Comparison of ENCODE assay signal across 32 cellular contexts in the genomic region with DNA sequence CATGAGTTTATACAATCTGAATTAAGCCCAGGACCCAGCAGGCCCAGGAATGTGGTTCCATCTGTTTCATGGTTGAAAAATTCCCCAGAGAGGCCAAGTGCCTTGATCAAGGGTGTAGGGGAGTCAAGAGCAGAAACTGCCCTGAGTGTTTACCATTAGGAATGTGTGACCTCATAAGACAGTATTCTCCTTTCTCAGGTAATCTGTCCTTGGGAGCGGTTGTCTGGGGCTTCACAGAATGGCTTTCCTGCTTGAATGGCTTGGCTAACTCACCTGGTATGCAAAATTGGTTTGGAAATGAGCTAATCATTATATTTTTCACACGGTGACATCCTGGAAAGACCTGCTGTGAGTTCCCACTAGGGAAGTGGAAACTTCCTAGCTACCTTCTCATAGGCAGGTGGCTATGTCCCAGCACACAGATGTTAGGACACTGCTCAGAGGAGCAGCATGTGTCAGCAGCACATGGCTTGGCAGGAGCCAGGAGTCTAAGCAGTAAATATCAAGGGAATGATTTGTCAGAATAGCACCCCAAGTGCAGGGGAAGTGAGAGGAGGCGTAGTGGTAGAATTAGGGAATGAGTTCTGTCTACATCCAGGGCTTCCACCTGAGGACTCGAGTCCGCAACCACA. TPM values are rescaled to one million over a fixed set of nuclear protein-coding genes. Genes with fewer than 3 reads are reported as not detected.
A peak's percentile ranks its signal among the peaks of the same experiment; 100 is the strongest.
DNase-seq lines count a peak whose midpoint lies in the region; ATAC-seq and TF ChIP-seq lines count a peak whose summit lies in the region.
"Had no signal": no experiment of that assay in that cellular context is flagged by ENCODE, and none has a peak within 500 bp of the region (broad histone marks: within the 10 kb centered on the region; RNA-seq: fewer than 3 reads in every experiment).

No MANE protein-coding gene starts in this region.

- H3K4me3 ChIP-seq in cardiac muscle cell (no peak overlapping the region), psoas muscle (no peak overlapping the region)
- H3K4me3 ChIP-seq: coronary artery, GM23338, prostate gland had no signal

- ATAC-seq in Right ventricle myocardium inferior = no peak
- ATAC-seq in psoas muscle = peak; percentile 83 to 95 (median 92)
- ATAC-seq: GM23338; stimulated activated memory B cell treated with anti-CD40 and anti-IgM and Interleukin-4, amounts not matched to agents 10 μg/mL and 1 μg/mL and 100 μg/mL, for 72 hours; WTC11 had no signal

- H3K36me3 ChIP-seq in cardiac muscle cell (no peaks in the 10 kb centered on the region), psoas muscle (ENCODE audit: insufficient read depth in 1 of 2, low read depth in 1 of 2) (peaks cover 0 to 7% of the 10 kb centered on the region in 2 donors)
- H3K36me3 ChIP-seq: prostate gland had no signal

- no peaks in the 10 kb centered on the region for H3K9me3 ChIP-seq in cardiac muscle cell (ENCODE audit: low read depth)
- H3K9me3 ChIP-seq in psoas muscle = no peaks in the 10 kb centered on the region
- H3K9me3 ChIP-seq: prostate gland had no signal

- H3K4me1 Mint-ChIP-seq in activated T-helper 2 cell treated with anti-CD3 and anti-CD28 coated beads, Interferon-gamma antibody, Interleukin-2, Interleukin-4, amounts not matched to agents 10 μg/mL and 5 μg/mL and 100 μg/mL, durations not matched to agents 14 hours and 24 hours and 36 hours (ENCODE audit: low read depth) = no peaks in the 10 kb centered on the region
- H3K4me1 Mint-ChIP-seq: activated naive CD8-positive, alpha-beta T cell treated with anti-CD3 and anti-CD28 coated beads, Interleukin-2, amount 10 ng/mL, durations not matched to agents 7 days and 5 days; CD4-positive, CD25-positive, alpha-beta regulatory T cell; GM23338; IgD-negative memory B cell; stimulated activated memory B cell treated with anti-CD40 and anti-IgM and Interleukin-4, amounts not matched to agents 10 μg/mL and 1 μg/mL and 100 μg/mL, for 72 hours; WTC11 had no signal

- TF ChIP-seq CTCF in cardiac muscle cell (IDR thresholded peaks at IDR 0.05; ENCODE audit: low read depth, low read length) (no peak), psoas muscle (IDR thresholded peaks at IDR 0.05) (no peak)

- no peaks in the 10 kb centered on the region for H3K9me3 Mint-ChIP-seq in activated T-helper 2 cell treated with anti-CD3 and anti-CD28 coated beads, Interferon-gamma antibody, Interleukin-2, Interleukin-4, amounts not matched to agents 10 μg/mL and 5 μg/mL and 100 μg/mL, durations not matched to agents 14 hours and 24 hours and 36 hours
- H3K9me3 Mint-ChIP-seq: activated naive CD8-positive, alpha-beta T cell treated with anti-CD3 and anti-CD28 coated beads, Interleukin-2, amount 10 ng/mL, durations not matched to agents 7 days and 5 days; activated T-cell treated with anti-CD3 and anti-CD28 coated beads, Interleukin-2, amount 50 U/mL, for 24 hours; CD4-positive, CD25-positive, alpha-beta regulatory T cell; GM23338; HFFc6; stimulated activated memory B cell treated with anti-CD40 and anti-IgM and Interleukin-4, amounts not matched to agents 10 μg/mL and 1 μg/mL and 100 μg/mL, for 72 hours had no signal

- H3K4me3 Mint-ChIP-seq in activated T-helper 2 cell treated with anti-CD3 and anti-CD28 coated beads, Interferon-gamma antibody, Interleukin-2, Interleukin-4, amounts not matched to agents 10 μg/mL and 5 μg/mL and 100 μg/mL, durations not matched to agents 14 hours and 24 hours and 36 hours (ENCODE audit: low read depth) = no peak overlapping the region
- H3K4me3 Mint-ChIP-seq: activated naive CD8-positive, alpha-beta T cell treated with anti-CD3 and anti-CD28 coated beads, Interleukin-2, amount 10 ng/mL, durations not matched to agents 7 days and 5 days; activated T-cell treated with anti-CD3 and anti-CD28 coated beads, Interleukin-2, amount 50 U/mL, for 24 hours; CD4-positive, CD25-positive, alpha-beta regulatory T cell; GM23338; HFFc6; IgD-negative memory B cell; naive B cell; stimulated activated memory B cell treated with anti-CD40 and anti-IgM and Interleukin-4, amounts not matched to agents 10 μg/mL and 1 μg/mL and 100 μg/mL, for 72 hours; WTC11 had no signal

- H3K27me3 Mint-ChIP-seq in activated T-helper 2 cell treated with anti-CD3 and anti-CD28 coated beads, Interferon-gamma antibody, Interleukin-2, Interleukin-4, amounts not matched to agents 10 μg/mL and 5 μg/mL and 100 μg/mL, durations not matched to agents 14 hours and 24 hours and 36 hours (ENCODE audit: low read depth) = peaks cover 2% of the 10 kb centered on the region
- H3K27me3 Mint-ChIP-seq: activated naive CD8-positive, alpha-beta T cell treated with anti-CD3 and anti-CD28 coated beads, Interleukin-2, amount 10 ng/mL, durations not matched to agents 7 days and 5 days; activated T-cell treated with anti-CD3 and anti-CD28 coated beads, Interleukin-2, amount 50 U/mL, for 24 hours; IgD-negative memory B cell; stimulated activated memory B cell treated with anti-CD40 and anti-IgM and Interleukin-4, amounts not matched to agents 10 μg/mL and 1 μg/mL and 100 μg/mL, for 72 hours had no signal

- H3K4me1 ChIP-seq in cardiac muscle cell (ENCODE audit: low read depth) (peaks cover 5% of the 10 kb centered on the region), psoas muscle (peaks cover 43% of the 10 kb centered on the region)
- H3K4me1 ChIP-seq: prostate gland had no signal

- WGBS in psoas muscle, 3 donors = 29 to 43% (median 36%) methylated on average over 5 of the region's 5 CpGs

- H3K27me3 ChIP-seq in cardiac muscle cell (no peaks in the 10 kb centered on the region), psoas muscle (ENCODE audit: insufficient read depth in 3 of 3, low read length in 2 of 3) (no peaks in the 10 kb centered on the region)

- no peak overlapping the region for H3K27ac Mint-ChIP-seq in activated T-helper 2 cell treated with anti-CD3 and anti-CD28 coated beads, Interferon-gamma antibody, Interleukin-2, Interleukin-4, amounts not matched to agents 10 μg/mL and 5 μg/mL and 100 μg/mL, durations not matched to agents 14 hours and 24 hours and 36 hours
- H3K27ac Mint-ChIP-seq: activated naive CD8-positive, alpha-beta T cell treated with anti-CD3 and anti-CD28 coated beads, Interleukin-2, amount 10 ng/mL, durations not matched to agents 7 days and 5 days; activated T-cell treated with anti-CD3 and anti-CD28 coated beads, Interleukin-2, amount 50 U/mL, for 24 hours; CD4-positive, CD25-positive, alpha-beta regulatory T cell; GM23338; HFFc6; stimulated activated memory B cell treated with anti-CD40 and anti-IgM and Interleukin-4, amounts not matched to agents 10 μg/mL and 1 μg/mL and 100 μg/mL, for 72 hours; WTC11 had no signal

- intact Hi-C loops in Right ventricle myocardium inferior (cut with DNase I) (no loop called here), psoas muscle (cut with DNase I) (no loop called here)
- intact Hi-C loops in activated T-helper 2 cell treated with anti-CD3 and anti-CD28 coated beads, Interferon-gamma antibody, Interleukin-2, Interleukin-4, amounts not matched to agents 10 μg/mL and 5 μg/mL and 100 μg/mL, durations not matched to agents 14 hours and 24 hours and 36 hours (cut with micrococcal nuclease) = no loop called here

- H3K36me3 Mint-ChIP-seq in activated T-helper 2 cell treated with anti-CD3 and anti-CD28 coated beads, Interferon-gamma antibody, Interleukin-2, Interleukin-4, amounts not matched to agents 10 μg/mL and 5 μg/mL and 100 μg/mL, durations not matched to agents 14 hours and 24 hours and 36 hours (ENCODE audit: low read depth) = no peaks in the 10 kb centered on the region
- H3K36me3 Mint-ChIP-seq: activated naive CD8-positive, alpha-beta T cell treated with anti-CD3 and anti-CD28 coated beads, Interleukin-2, amount 10 ng/mL, durations not matched to agents 7 days and 5 days; CD4-positive, CD25-positive, alpha-beta regulatory T cell; naive B cell; stimulated activated memory B cell treated with anti-CD40 and anti-IgM and Interleukin-4, amounts not matched to agents 10 μg/mL and 1 μg/mL and 100 μg/mL, for 72 hours; WTC11 had no signal

- H3K27ac ChIP-seq in cardiac muscle cell (peak overlapping the region; percentile 21), psoas muscle (peak overlapping the region; percentile 86)
- H3K27ac ChIP-seq: coronary artery, epithelial cell of prostate, prostate gland, RWPE1 had no signal

- DNase-seq in cardiac muscle cell (ENCODE audit: low read depth in 1 of 2, low spot score in 1 of 2) (no peak), Right ventricle myocardium inferior (ENCODE audit: missing footprints) (no peak), kidney tubule cell (ENCODE audit: low spot score) (peak; percentile 95), psoas muscle (peak; percentile 15 to 69), DMS53 (lab: John Stamatoyannopoulos, UW) (no peak), NCI-H1417 treated with DMSO at 0.1 percent for 48 hours (lab: John Stamatoyannopoulos, UW) (no peak)
- no peak for DNase-seq in activated T-helper 2 cell treated with anti-CD3 and anti-CD28 coated beads, Interferon-gamma antibody, Interleukin-2, Interleukin-4, amounts not matched to agents 10 μg/mL and 5 μg/mL and 100 μg/mL, durations not matched to agents 14 hours and 24 hours and 36 hours (ENCODE audit: low spot score)
- DNase-seq in activated CD4-positive, alpha-beta T cell treated with anti-CD3 and anti-CD28 coated beads for 1 hour = no peak
- DNase-seq: activated CD4-positive, alpha-beta T cell treated with anti-CD3 and anti-CD28 coated beads, Interleukin-2, amount 50 U/mL, for 1 hour; activated gamma-delta T cell; activated naive CD8-positive, alpha-beta T cell treated with anti-CD3 and anti-CD28 coated beads, Interleukin-2, amount 10 ng/mL, durations not matched to agents 7 days and 5 days; activated T-cell treated with anti-CD3 and anti-CD28 coated beads, Interleukin-2, amount 50 U/mL, for 24 hours; aorta; CD4-positive, CD25-positive, alpha-beta regulatory T cell; effector memory CD4-positive, alpha-beta T cell; glutamatergic neuron; HFFc6; kidney; naive B cell; NCI-H1694 treated with DMSO at 0.1 percent for 48 hours; NCI-H510A treated with DMSO at 0.1 percent for 48 hours; OCI-M1; substantia nigra; T-helper 1 cell had no signal

RNA-seq across cellular contexts. Expression of gene CLIC5, which starts 17.7 kb away (rescaled TPM):
- 11.2 and 24.5 TPM in 2 replicates for total RNA-seq in cardiac muscle cell
- polyA plus RNA-seq in cardiac muscle cell = 10.5 and 13.5 TPM in 2 replicates
- total RNA-seq in Right ventricle myocardium inferior = 312 TPM
- total RNA-seq in psoas muscle = 100 to 1,000 TPM; 166 to 285 (median 211) TPM
- polyA plus RNA-seq in psoas muscle = 10 to 100 TPM; 30.2 to 84.5 (median 82.4) TPM
- 3.0 and 3.8 TPM in 2 replicates for total RNA-seq in activated T-helper 2 cell treated with anti-CD3 and anti-CD28 coated beads, Interferon-gamma antibody, Interleukin-2, Interleukin-4, amounts not matched to agents 10 μg/mL and 5 μg/mL and 100 μg/mL, durations not matched to agents 14 hours and 24 hours and 36 hours
- total RNA-seq: GM23338, HFFc6 had no signal

Comparison
In these comparisons a context has a peak if more than half of its experiments do, and no peak if none do; other contexts are left out.
1. DNase-seq: peak in kidney tubule cell (single experiment) and psoas muscle (2 of 2); none in cardiac muscle cell (0 of 2), Right ventricle myocardium inferior (single experiment), DMS53 (single experiment), NCI-H1417 treated with DMSO at 0.1 percent for 48 hours (single experiment), activated T-helper 2 cell treated with anti-CD3 and anti-CD28 coated beads, Interferon-gamma antibody, Interleukin-2, Interleukin-4, amounts not matched to agents 10 μg/mL and 5 μg/mL and 100 μg/mL, durations not matched to agents 14 hours and 24 hours and 36 hours (single experiment) and activated CD4-positive, alpha-beta T cell treated with anti-CD3 and anti-CD28 coated beads for 1 hour (single experiment).